In genomic region chr14:67359775-67360468, GRCh38 we compare ENCODE assay signal across 8 cellular contexts. TPM values are rescaled to one million over a fixed set of nuclear protein-coding genes. Genes with fewer than 3 reads are reported as not detected.
DNase-seq lines count a peak whose midpoint lies in the region; ATAC-seq, FAIRE-seq and TF ChIP-seq lines count a peak whose summit lies in the region.

Gene ATP6V1D (minus strand): TSS chr14:67359804. CDS start chr14:67359698, 106 bp downstream.
Gene EIF2S1 (plus strand): TSS chr14:67360328. CDS start chr14:67364768, 4,440 bp downstream.

- no peaks in the 10 kb centered on the region for H3K9me3 Mint-ChIP-seq in chondrocyte (ENCODE audit: low read depth)

- no peaks in the 10 kb centered on the region for H3K9me3 ChIP-seq in kidney (ENCODE audit: control insufficient read depth in 1 of 2, low read length in 2 of 2)

- peak within 1 kb of the TSS; percentile 92 to 96 for H3K4me3 ChIP-seq in kidney (ENCODE audit: low read length in 2 of 2)

- peak within 1 kb of the TSS; percentile 97 for H3K4me3 Mint-ChIP-seq in chondrocyte (ENCODE audit: unreplicated experiment)

- no peaks in the 10 kb centered on the region for H3K27me3 Mint-ChIP-seq in chondrocyte (ENCODE audit: low read depth)

- H3K27ac Mint-ChIP-seq in chondrocyte (ENCODE audit: unreplicated experiment): peak within 1 kb of the TSS; percentile 100

- H3K36me3 ChIP-seq in kidney (ENCODE audit: control insufficient read depth in 1 of 2, insufficient read depth in 2 of 2, low read length in 2 of 2): peaks cover 0 to 8% of the 10 kb centered on the region in 2 donors

- H3K36me3 Mint-ChIP-seq in chondrocyte (ENCODE audit: low read depth): peaks cover 3% of the 10 kb centered on the region

- TF ChIP-seq CTCF in chondrocyte (IDR thresholded peaks at IDR 0.05): peak; percentile 100
- TF ChIP-seq CTCF in kidney (IDR thresholded peaks at IDR 0.05; ENCODE audit: borderline replicate concordance, extremely low read depth, insufficient read depth): peak; percentile 86

- peak within 1 kb of the TSS; percentile 83 to 98 for H3K9ac ChIP-seq in kidney (ENCODE audit: low read length in 2 of 2)

- H3K27ac ChIP-seq in kidney (ENCODE audit: low read depth in 2 of 2, low read length in 2 of 2): peak within 1 kb of the TSS; percentile 98 to 100

- peaks cover 67% of the 10 kb centered on the region for H3K4me1 Mint-ChIP-seq in chondrocyte (ENCODE audit: low read depth)

- intact Hi-C loops in kidney (cut with DNase I): no loop called here

- peak; percentile 85 for FAIRE-seq in kidney (lab: Jason Lieb, UNC)

- ATAC-seq in GM19035 (IDR thresholded peaks at IDR 0.05; ENCODE audit: unreplicated experiment) (peak; percentile 89), HG03378 (IDR thresholded peaks at IDR 0.05; ENCODE audit: unreplicated experiment) (peak; percentile 88)

- DNase-seq in AML-193 (lab: John Stamatoyannopoulos, UW): peak; percentile 96 to 98
- DNase-seq in NCI-H460 (ENCODE audit: extremely low read depth, low read depth): peak; percentile 99
- DNase-seq in activated CD4-positive, alpha-beta T cell treated with anti-CD3 and anti-CD28 coated beads for 1 hour: peak; percentile 100
- peak; percentile 100 for DNase-seq in chondrocyte (ENCODE audit: low spot score)
- peak; percentile 100 for DNase-seq in kidney
- peak; percentile 98 to 99 for DNase-seq in stimulated activated CD4-positive, alpha-beta T cell treated with anti-CD3 and anti-CD28 coated beads, Interleukin-15, amount 100 ng/mL, for 48 hours (ENCODE audit: low read depth in 2 of 2)

- H3K4me1 ChIP-seq in kidney (ENCODE audit: control insufficient read depth in 1 of 2, insufficient read depth in 1 of 2, low read depth in 1 of 2, low read length in 2 of 2): peaks cover 10 to 13% of the 10 kb centered on the region in 2 donors

RNA-seq across cellular contexts. Expression of gene ATP6V1D, which starts in this region (rescaled TPM):
- 80.1 and 98.2 TPM in 2 replicates for total RNA-seq in NCI-H460 (2014; rRNA removed; shearing (Covaris generic))
- polyA plus RNA-seq in NCI-H460 (2014; cell fraction: nucleus; rRNA removed): 36.7 and 45.9 TPM in 2 replicates
- total RNA-seq in chondrocyte: 72.6 to 77.8 TPM (median 74.9 TPM) in 3 replicates
- total RNA-seq in kidney: 91.5 TPM
- polyA plus RNA-seq in kidney (ENCODE audit: insufficient read depth, low read depth, low replicate concordance): 200 TPM

RNA-seq across cellular contexts. Expression of gene EIF2S1, which starts in this region (rescaled TPM):
- 330 and 343 TPM in 2 replicates for total RNA-seq in NCI-H460 (2014; rRNA removed; shearing (Covaris generic))
- 240 and 259 TPM in 2 replicates for polyA plus RNA-seq in NCI-H460 (2014; cell fraction: nucleus; rRNA removed)
- total RNA-seq in chondrocyte: 88.3 to 91.5 TPM (median 90.5 TPM) in 3 replicates
- 78.2 TPM for total RNA-seq in kidney
- 52.8 TPM for polyA plus RNA-seq in kidney (ENCODE audit: insufficient read depth, low read depth, low replicate concordance)

Comparison
In these comparisons a context has a peak if more than half of its experiments do, and no peak if none do; other contexts are left out.
1. Peak in every context shown above with its lines: DNase-seq, ATAC-seq, H3K4me3 ChIP-seq and H3K27ac ChIP-seq.